Comparison of ENCODE assay signal across 27 cellular contexts in the genomic region with DNA sequence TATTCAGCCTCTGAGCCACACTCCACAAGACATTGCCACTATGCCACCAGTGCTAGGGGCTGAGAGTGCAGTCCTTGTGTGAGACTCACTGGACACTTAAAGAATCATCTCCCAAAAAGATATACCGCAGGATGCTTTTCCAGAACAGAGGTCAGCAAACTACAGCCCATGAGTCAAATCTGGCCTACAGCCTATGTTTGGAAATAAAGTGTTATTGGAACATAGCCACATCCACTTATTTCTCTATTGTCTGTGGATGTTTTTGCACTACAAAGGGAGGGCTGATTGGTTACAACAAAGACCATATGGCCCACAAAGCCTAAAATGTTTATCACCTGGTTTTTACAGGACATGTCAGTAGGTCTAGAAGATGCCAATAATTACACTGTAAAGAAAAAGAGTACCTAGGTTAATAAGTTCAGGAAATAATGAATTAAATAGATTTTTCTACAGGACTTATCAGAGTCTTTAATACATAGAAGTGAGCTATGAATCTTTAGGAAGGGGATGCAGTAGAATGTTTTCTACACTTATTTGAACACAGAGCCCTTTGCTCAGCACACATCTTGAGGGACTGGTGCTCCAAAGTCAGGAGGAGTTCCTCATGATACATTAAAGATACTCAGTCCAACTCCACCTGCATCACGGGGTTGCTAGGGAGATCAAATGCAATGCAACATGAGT.
"Had no signal": no experiment of that assay in that cellular context is flagged by ENCODE, and none has a peak within 500 bp of the region (broad histone marks: within the 10 kb centered on the region; RNA-seq: fewer than 3 reads in every experiment).

No MANE protein-coding gene starts in this region.

- H3K9me3 Mint-ChIP-seq: activated CD4-positive, alpha-beta memory T cell treated with anti-CD3 and anti-CD28 coated beads, Interleukin-2, amount 10 ng/mL, durations not matched to agents 7 days and 5 days; activated CD4-positive, alpha-beta T cell treated with anti-CD3 and anti-CD28 coated beads, Interleukin-2, amount 10 ng/mL, durations not matched to agents 7 days and 5 days; activated naive CD4-positive, alpha-beta T cell treated with anti-CD3 and anti-CD28 coated beads, Interleukin-2, amount 10 ng/mL, durations not matched to agents 7 days and 5 days; activated naive CD8-positive, alpha-beta T cell treated with anti-CD3 and anti-CD28 coated beads, Interleukin-2, amount 10 ng/mL, durations not matched to agents 7 days and 5 days; activated T-cell treated with anti-CD3 and anti-CD28 coated beads, Interleukin-2, amount 50 U/mL, for 24 hours; effector memory CD8-positive, alpha-beta T cell; stimulated activated naive B cell treated with anti-CD40 and anti-IgM and Interleukin-4, amounts not matched to agents 10 μg/mL and 1 μg/mL and 100 μg/mL, for 72 hours had no signal

- ATAC-seq: effector memory CD8-positive, alpha-beta T cell; gastrocnemius medialis; pancreas; psoas muscle; stimulated activated naive B cell treated with anti-CD40 and anti-IgM and Interleukin-4, amounts not matched to agents 10 μg/mL and 1 μg/mL and 100 μg/mL, for 72 hours; T-helper 17 cell had no signal

- DNase-seq: activated CD4-positive, alpha-beta memory T cell treated with anti-CD3 and anti-CD28 coated beads, Interleukin-2, amount 10 ng/mL, durations not matched to agents 7 days and 5 days; activated CD4-positive, alpha-beta T cell treated with anti-CD3 and anti-CD28 coated beads, Interleukin-2, amount 10 ng/mL, durations not matched to agents 7 days and 5 days; activated CD4-positive, CD25-positive, alpha-beta regulatory T cell treated with anti-CD3 and anti-CD28 coated beads, Interleukin-2, amount 50 U/mL, for 72 hours; activated CD8-positive, alpha-beta memory T cell treated with anti-CD3 and anti-CD28 coated beads, Interleukin-2, amount 50 U/mL, for 48 hours; activated gamma-delta T cell; activated naive CD4-positive, alpha-beta T cell treated with anti-CD3 and anti-CD28 coated beads, Interleukin-2, amount 10 ng/mL, durations not matched to agents 7 days and 5 days; activated naive CD8-positive, alpha-beta T cell treated with anti-CD3 and anti-CD28 coated beads, Interleukin-2, amount 10 ng/mL, durations not matched to agents 7 days and 5 days; activated T-cell treated with anti-CD3 and anti-CD28 coated beads, Interleukin-2, amount 50 U/mL, for 24 hours; brain microvascular endothelial cell; effector memory CD8-positive, alpha-beta T cell; erythroblast; gastrocnemius medialis; glutamatergic neuron; islet precursor cell; left ventricle myocardium inferior; pancreas; psoas muscle; stimulated activated CD4-positive, alpha-beta T cell treated with anti-CD3 and anti-CD28 coated beads, Interleukin-15, amount 100 ng/mL, for 24 hours; stimulated activated CD4-positive, alpha-beta T cell treated with anti-CD3 and anti-CD28 coated beads, Interleukin-2, amount 100 ng/mL, for 24 hours; stimulated activated naive B cell treated with anti-CD40 and anti-IgM and Interleukin-4, amounts not matched to agents 10 μg/mL and 1 μg/mL and 100 μg/mL, for 72 hours; stomach; T-helper 17 cell; T1000; thyroid gland; upper lobe of left lung had no signal

- FAIRE-seq: pancreas had no signal

- H3K4me1 Mint-ChIP-seq: stimulated activated naive B cell treated with anti-CD40 and anti-IgM and Interleukin-4, amounts not matched to agents 10 μg/mL and 1 μg/mL and 100 μg/mL, for 72 hours had no signal

- H3K27ac ChIP-seq: ascending aorta, brain microvascular endothelial cell, coronary artery, gastrocnemius medialis, left ventricle myocardium inferior, pancreas, psoas muscle, stomach, thyroid gland, upper lobe of left lung had no signal

- H3K4me1 ChIP-seq: ascending aorta, gastrocnemius medialis, pancreas, psoas muscle, upper lobe of left lung had no signal

- H3K4me3 ChIP-seq: ascending aorta, coronary artery, gastrocnemius medialis, left ventricle myocardium inferior, pancreas, psoas muscle, stomach, thyroid gland, upper lobe of left lung had no signal

- H3K27me3 Mint-ChIP-seq: activated naive CD4-positive, alpha-beta T cell treated with anti-CD3 and anti-CD28 coated beads, Interleukin-2, amount 10 ng/mL, durations not matched to agents 7 days and 5 days; activated naive CD8-positive, alpha-beta T cell treated with anti-CD3 and anti-CD28 coated beads, Interleukin-2, amount 10 ng/mL, durations not matched to agents 7 days and 5 days; activated T-cell treated with anti-CD3 and anti-CD28 coated beads, Interleukin-2, amount 50 U/mL, for 24 hours had no signal

- H3K36me3 Mint-ChIP-seq: activated naive CD4-positive, alpha-beta T cell treated with anti-CD3 and anti-CD28 coated beads, Interleukin-2, amount 10 ng/mL, durations not matched to agents 7 days and 5 days; activated naive CD8-positive, alpha-beta T cell treated with anti-CD3 and anti-CD28 coated beads, Interleukin-2, amount 10 ng/mL, durations not matched to agents 7 days and 5 days; stimulated activated naive B cell treated with anti-CD40 and anti-IgM and Interleukin-4, amounts not matched to agents 10 μg/mL and 1 μg/mL and 100 μg/mL, for 72 hours had no signal

- H3K27ac Mint-ChIP-seq: activated CD4-positive, alpha-beta memory T cell treated with anti-CD3 and anti-CD28 coated beads, Interleukin-2, amount 10 ng/mL, durations not matched to agents 7 days and 5 days; activated CD4-positive, alpha-beta T cell treated with anti-CD3 and anti-CD28 coated beads, Interleukin-2, amount 10 ng/mL, durations not matched to agents 7 days and 5 days; activated naive CD4-positive, alpha-beta T cell treated with anti-CD3 and anti-CD28 coated beads, Interleukin-2, amount 10 ng/mL, durations not matched to agents 7 days and 5 days; activated naive CD8-positive, alpha-beta T cell treated with anti-CD3 and anti-CD28 coated beads, Interleukin-2, amount 10 ng/mL, durations not matched to agents 7 days and 5 days; activated T-cell treated with anti-CD3 and anti-CD28 coated beads, Interleukin-2, amount 50 U/mL, for 24 hours; effector memory CD8-positive, alpha-beta T cell; stimulated activated naive B cell treated with anti-CD40 and anti-IgM and Interleukin-4, amounts not matched to agents 10 μg/mL and 1 μg/mL and 100 μg/mL, for 72 hours; T-helper 17 cell had no signal

- H3K4me3 Mint-ChIP-seq: activated CD4-positive, alpha-beta memory T cell treated with anti-CD3 and anti-CD28 coated beads, Interleukin-2, amount 10 ng/mL, durations not matched to agents 7 days and 5 days; activated CD4-positive, alpha-beta T cell treated with anti-CD3 and anti-CD28 coated beads, Interleukin-2, amount 10 ng/mL, durations not matched to agents 7 days and 5 days; activated naive CD4-positive, alpha-beta T cell treated with anti-CD3 and anti-CD28 coated beads, Interleukin-2, amount 10 ng/mL, durations not matched to agents 7 days and 5 days; activated naive CD8-positive, alpha-beta T cell treated with anti-CD3 and anti-CD28 coated beads, Interleukin-2, amount 10 ng/mL, durations not matched to agents 7 days and 5 days; activated T-cell treated with anti-CD3 and anti-CD28 coated beads, Interleukin-2, amount 50 U/mL, for 24 hours; effector memory CD8-positive, alpha-beta T cell; stimulated activated naive B cell treated with anti-CD40 and anti-IgM and Interleukin-4, amounts not matched to agents 10 μg/mL and 1 μg/mL and 100 μg/mL, for 72 hours; T-helper 17 cell had no signal

- H3K36me3 ChIP-seq: ascending aorta, brain microvascular endothelial cell, gastrocnemius medialis, left ventricle myocardium inferior, pancreas, stomach, thyroid gland, upper lobe of left lung had no signal

- H3K9me3 ChIP-seq: ascending aorta, gastrocnemius medialis, left ventricle myocardium inferior, pancreas, psoas muscle, stomach, thyroid gland, upper lobe of left lung had no signal

- H3K27me3 ChIP-seq: ascending aorta, gastrocnemius medialis, pancreas, stomach, thyroid gland, upper lobe of left lung had no signal
